In genomic region chr9:120265791-120266190, GRCh38 we compare ENCODE assay signal across 17 cellular contexts.
DNase-seq lines count a peak whose midpoint lies in the region; ATAC-seq and TF ChIP-seq lines count a peak whose summit lies in the region.
"Had no signal": no experiment of that assay in that cellular context is flagged by ENCODE, and none has a peak within 500 bp of the region (broad histone marks: within the 10 kb centered on the region; RNA-seq: fewer than 3 reads in every experiment).

No MANE protein-coding gene starts in this region.

- intact Hi-C loops in Right ventricle myocardium inferior (cut with DNase I) (no loop called here), cardiac septum (cut with DNase I) (no loop called here), Right ventricle myocardium superior (cut with DNase I) (no loop called here), lower lobe of right lung (cut with DNase I) (no loop called here)

- DNase-seq in Right ventricle myocardium inferior (ENCODE audit: missing footprints) (peak; percentile 74), cardiac septum (ENCODE audit: low spot score) (no peak), NCI-H345 treated with DMSO at 0.1 percent for 48 hours (lab: John Stamatoyannopoulos, UW; ENCODE audit: unreplicated experiment) (peak; percentile 67), Right ventricle myocardium superior (peak; percentile 60), lower lobe of right lung (no peak), BE2C (no peak)
- DNase-seq in activated CD8-positive, alpha-beta memory T cell treated with anti-CD3 and anti-CD28 coated beads, Interleukin-2, amount 50 U/mL, for 48 hours = no peak
- DNase-seq: activated CD4-positive, alpha-beta T cell treated with anti-CD3 and anti-CD28 coated beads for 36 hours; CD8-positive, alpha-beta memory T cell; effector CD4-positive, alpha-beta T cell; NCI-H82; nephron progenitor cell; RPMI8226; stimulated activated CD4-positive, alpha-beta T cell treated with anti-CD3 and anti-CD28 coated beads, Interleukin-2, amount 100 ng/mL, for 48 hours had no signal

- no peaks in the 10 kb centered on the region for H3K36me3 ChIP-seq in lower lobe of right lung
- H3K36me3 ChIP-seq in BE2C = no peaks in the 10 kb centered on the region
- H3K36me3 ChIP-seq: thoracic aorta had no signal

- ATAC-seq in Right ventricle myocardium inferior (peak; percentile 97), Right ventricle myocardium superior (ENCODE audit: poor library complexity) (peak; percentile 99), GM21529 (IDR thresholded peaks at IDR 0.05; ENCODE audit: unreplicated experiment) (no peak), lower lobe of right lung (no peak)
- ATAC-seq: activated CD4-positive, alpha-beta T cell treated with anti-CD3 and anti-CD28 coated beads for 36 hours; activated naive CD4-positive, alpha-beta T cell treated with anti-CD3 and anti-CD28 coated beads, Interleukin-2, amount 50 U/mL, for 72 hours had no signal

- H3K4me1 ChIP-seq in lower lobe of right lung (no peaks in the 10 kb centered on the region), BE2C (no peaks in the 10 kb centered on the region)

- H3K9me3 ChIP-seq in lower lobe of right lung = no peaks in the 10 kb centered on the region
- no peaks in the 10 kb centered on the region for H3K9me3 ChIP-seq in BE2C
- H3K9me3 ChIP-seq: thoracic aorta had no signal

- TF ChIP-seq CTCF in lower lobe of right lung (IDR thresholded peaks at IDR 0.05) (no peak), BE2C (IDR thresholded peaks at IDR 0.05; ENCODE audit: low read depth, low read length) (no peak)

- no peak overlapping the region for H3K27ac ChIP-seq in lower lobe of right lung
- H3K27ac ChIP-seq: thoracic aorta had no signal

- no peak overlapping the region for H3K4me3 ChIP-seq in lower lobe of right lung
- H3K4me3 ChIP-seq in BE2C (ENCODE audit: low read depth, low read length) = no peak overlapping the region
- H3K4me3 ChIP-seq: thoracic aorta had no signal

- no peaks in the 10 kb centered on the region for H3K27me3 ChIP-seq in lower lobe of right lung (ENCODE audit: low read depth)
- H3K27me3 ChIP-seq in BE2C = no peaks in the 10 kb centered on the region

Comparison
In these comparisons a context has a peak if more than half of its experiments do, and no peak if none do; other contexts are left out.
1. DNase-seq: peak in Right ventricle myocardium inferior (single experiment), NCI-H345 treated with DMSO at 0.1 percent for 48 hours (single experiment) and Right ventricle myocardium superior (single experiment); none in cardiac septum (single experiment), lower lobe of right lung (single experiment), BE2C (single experiment) and activated CD8-positive, alpha-beta memory T cell treated with anti-CD3 and anti-CD28 coated beads, Interleukin-2, amount 50 U/mL, for 48 hours (single experiment).
2. ATAC-seq: peak in Right ventricle myocardium inferior (single experiment) and Right ventricle myocardium superior (single experiment); none in GM21529 (single experiment) and lower lobe of right lung (0 of 2).